ENCODE assay signal across 9 cellular contexts in genomic region chrX:155334486-155335316, GRCh38. TPM values are rescaled to one million over a fixed set of nuclear protein-coding genes. Genes with fewer than 3 reads are reported as not detected.
A peak's percentile ranks its signal among the peaks of the same experiment; 100 is the strongest.
DNase-seq lines count a peak whose midpoint lies in the region; ATAC-seq and TF ChIP-seq lines count a peak whose summit lies in the region.
"Had no signal": no experiment of that assay in that cellular context is flagged by ENCODE, and none has a peak within 500 bp of the region (broad histone marks: within the 10 kb centered on the region; RNA-seq: fewer than 3 reads in every experiment).

Gene CLIC2 (minus strand): TSS chrX:155334614. CDS start chrX:155334427, 187 bp downstream.

- intact Hi-C loops in heart right ventricle (cut with DNase I) = no loop called here

- H3K36me3 ChIP-seq in SK-N-MC (ENCODE audit: insufficient read depth, low read length) = no peaks in the 10 kb centered on the region
- H3K36me3 ChIP-seq in heart right ventricle = no peaks in the 10 kb centered on the region
- H3K36me3 ChIP-seq in upper lobe of left lung = no peaks in the 10 kb centered on the region
- H3K36me3 ChIP-seq in osteoblast (ENCODE audit: insufficient read depth, low read length) = no peaks in the 10 kb centered on the region
- H3K36me3 ChIP-seq: cardiac muscle cell had no signal

- peak in 1 of 4 donors; percentile 59 for TF ChIP-seq POLR2A in upper lobe of left lung (IDR thresholded peaks at IDR 0.05)

- H3K4me1 ChIP-seq in heart right ventricle (peaks cover 0 to 7% (median 0%) of the 10 kb centered on the region in 9 donors), upper lobe of left lung (peaks cover 0 to 4% (median 2%) of the 10 kb centered on the region in 4 donors), osteoblast (ENCODE audit: insufficient read depth, low read length) (no peaks in the 10 kb centered on the region)

- peak within 1 kb of the TSS; percentile 91 for H3K27ac ChIP-seq in SK-N-MC
- peak within 1 kb of the TSS in 9 of 10 donors; percentile 16 to 83 (median 70) for H3K27ac ChIP-seq in heart right ventricle
- H3K27ac ChIP-seq in upper lobe of left lung = peak within 1 kb of the TSS; percentile 65 to 82 (median 78)
- H3K27ac ChIP-seq in osteoblast (ENCODE audit: low read depth, low read length) = no peak within 1 kb of the TSS
- H3K27ac ChIP-seq: cardiac muscle cell had no signal

- H3K4me2 ChIP-seq in osteoblast (ENCODE audit: insufficient read depth, low read length) = no peak within 1 kb of the TSS

- peak; percentile 72 for ATAC-seq in HG02852 (IDR thresholded peaks at IDR 0.05; ENCODE audit: unreplicated experiment)
- ATAC-seq in heart right ventricle = peak; percentile 79 to 95 (median 92)
- peak; percentile 94 to 96 for ATAC-seq in upper lobe of left lung (ENCODE audit: low FRiP score in 2 of 2)

- peak within 1 kb of the TSS; percentile 48 for H3K9ac ChIP-seq in SK-N-MC (ENCODE audit: insufficient read length)

- DNase-seq in Daoy (ENCODE audit: low read depth) = peak; percentile 42
- DNase-seq in SK-N-MC (ENCODE audit: low read depth, low spot score) = peak; percentile 79
- peak in 1 of 2 donors; percentile 40 for DNase-seq in heart right ventricle
- DNase-seq in upper lobe of left lung = peak in 1 of 2 donors; percentile 81
- DNase-seq in osteoblast (ENCODE audit: insufficient read length, low spot score, missing footprints) = no peak
- no peak for DNase-seq in SKM-1 treated with dmso at 0.1 percent for 144 hours (lab: John Stamatoyannopoulos, UW; ENCODE audit: unreplicated experiment)
- no peak for DNase-seq in iPS-NIHi7 (ENCODE audit: extremely low spot score)

- no peaks in the 10 kb centered on the region for H4K20me1 ChIP-seq in osteoblast (ENCODE audit: insufficient read depth, low read length)

- TF ChIP-seq CTCF in heart right ventricle (IDR thresholded peaks at IDR 0.05) (no peak), upper lobe of left lung (IDR thresholded peaks at IDR 0.05) (no peak), osteoblast (IDR thresholded peaks at IDR 0.05; ENCODE audit: extremely low read depth, low read depth, low read length) (no peak)

- H2AFZ ChIP-seq in osteoblast (ENCODE audit: low read length) = no peak within 1 kb of the TSS

- no peaks in the 10 kb centered on the region for H3K79me2 ChIP-seq in osteoblast (ENCODE audit: insufficient read depth, low read length)

- H3K27me3 ChIP-seq in heart right ventricle (no peaks in the 10 kb centered on the region), upper lobe of left lung (no peaks in the 10 kb centered on the region), osteoblast (ENCODE audit: insufficient read depth, low read length) (no peaks in the 10 kb centered on the region)
- H3K27me3 ChIP-seq: cardiac muscle cell had no signal

- peak within 1 kb of the TSS; percentile 73 for H3K4me3 ChIP-seq in SK-N-MC
- H3K4me3 ChIP-seq in heart right ventricle = peak within 1 kb of the TSS; percentile 8 to 59 (median 51)
- H3K4me3 ChIP-seq in upper lobe of left lung = peak within 1 kb of the TSS; percentile 22 to 49 (median 37)
- no peak within 1 kb of the TSS for H3K4me3 ChIP-seq in osteoblast (ENCODE audit: insufficient read depth, low read length)
- H3K4me3 ChIP-seq: cardiac muscle cell had no signal

- TF ChIP-seq EP300 in upper lobe of left lung (IDR thresholded peaks at IDR 0.05) = peak in 1 of 4 donors; percentile 58

- H3K9me3 ChIP-seq in SK-N-MC (ENCODE audit: low read depth, low read length) (no peaks in the 10 kb centered on the region), heart right ventricle (no peaks in the 10 kb centered on the region), upper lobe of left lung (no peaks in the 10 kb centered on the region), osteoblast (ENCODE audit: low read depth, low read length) (no peaks in the 10 kb centered on the region)

- WGBS in heart right ventricle, 2 donors = 17 to 36% methylated on average over 5 of the region's 5 CpGs
- WGBS in upper lobe of left lung, 2 donors = 6 to 23% methylated on average over 3 to 5 of the region's 5 CpGs

RNA-seq across cellular contexts. Expression of gene CLIC2, which starts in this region (rescaled TPM):
- 4.4 and 11.5 TPM in 2 replicates for total RNA-seq in Daoy (2014; rRNA removed; shearing (Covaris generic))
- total RNA-seq in heart right ventricle (10 to 100 TPM in 4 of 10 donors, 1 to 10 TPM in 6; 4.3 to 24.2 (median 9.0) TPM), upper lobe of left lung (10 to 100 TPM; 16.8 to 75.2 (median 45.1) TPM), osteoblast (1.1 and 1.2 TPM in 2 replicates)
- polyA plus RNA-seq in heart right ventricle = 1 to 10 TPM; 6.4 to 9.4 TPM
- polyA plus RNA-seq: cardiac muscle cell had no signal

Comparison
In these comparisons a context has a peak if more than half of its experiments do, and no peak if none do; other contexts are left out.
1. DNase-seq: peak in Daoy (single experiment) and SK-N-MC (single experiment); none in osteoblast (single experiment), SKM-1 treated with dmso at 0.1 percent for 144 hours (single experiment) and iPS-NIHi7 (single experiment).
2. Peak in every context shown above with its lines, with median percentiles within 50 percentile points of each other: ATAC-seq.